ENCODE assay signal across 5 cellular contexts in the genomic region with DNA sequence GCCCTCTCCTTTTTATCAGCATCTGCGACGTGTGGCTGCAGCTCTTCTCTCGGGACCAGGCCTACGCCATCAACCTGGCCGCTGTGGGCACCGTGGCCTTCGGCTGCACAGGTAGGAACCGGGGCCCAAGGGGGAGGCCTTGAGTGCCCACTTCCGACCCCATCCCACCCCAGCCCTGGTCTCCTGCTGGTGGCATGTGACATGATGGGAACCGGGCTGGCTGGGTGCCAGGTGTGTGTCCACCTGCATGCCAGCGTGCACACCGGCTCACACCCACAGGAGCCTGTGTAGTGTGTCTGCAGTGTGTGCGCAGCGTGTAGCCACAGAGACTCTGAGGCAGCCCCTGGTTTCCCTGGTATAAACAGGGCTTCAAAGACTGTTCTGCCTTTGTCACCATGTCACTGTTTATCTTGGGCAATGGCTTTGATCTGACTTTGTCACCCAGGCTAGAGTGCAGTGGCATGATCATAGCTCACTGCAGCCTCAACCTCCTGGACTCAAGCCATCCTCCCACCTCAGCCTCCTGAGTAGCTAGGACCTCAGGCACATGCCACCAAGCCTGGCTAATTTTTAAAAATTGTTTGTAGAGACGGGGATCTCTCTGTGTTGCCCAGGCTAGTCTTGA. TPM values are rescaled to one million over a fixed set of nuclear protein-coding genes. Genes with fewer than 3 reads are reported as not detected.
A peak's percentile ranks its signal among the peaks of the same experiment; 100 is the strongest.
DNase-seq lines count a peak whose midpoint lies in the region; ATAC-seq and TF ChIP-seq lines count a peak whose summit lies in the region.
"Not testable (repeated sequence)": the region's sequence is repeated elsewhere in the genome, so short reads cannot be mapped to it uniquely, and the experiment has no call there.

No MANE protein-coding gene starts in this region.

- H3K4me1 Mint-ChIP-seq in central memory CD8-positive, alpha-beta T cell, result not testable (repeated sequence)

- H3K79me2 ChIP-seq in osteoblast (ENCODE audit: insufficient read depth, low read length), result not testable (repeated sequence)

- not testable (repeated sequence) for H3K27me3 Mint-ChIP-seq in central memory CD8-positive, alpha-beta T cell

- not testable (repeated sequence) for H3K9me3 Mint-ChIP-seq in central memory CD8-positive, alpha-beta T cell

- H3K27me3 ChIP-seq in Panc1 (ENCODE audit: control insufficient read depth, insufficient read depth, low read length); osteoblast (ENCODE audit: insufficient read depth, low read length): not testable (repeated sequence)

- peak overlapping the region; percentile 74 for H3K27ac Mint-ChIP-seq in central memory CD8-positive, alpha-beta T cell (ENCODE audit: low read depth)

- BruUV-seq in Panc1 (replicated peaks; lab: Mats Ljungman, UMichigan), result not testable (repeated sequence)

- TF ChIP-seq CTCF in Panc1 (IDR thresholded peaks at IDR 0.05); osteoblast (IDR thresholded peaks at IDR 0.05; ENCODE audit: extremely low read depth, low read depth, low read length): not testable (repeated sequence)

- H3K4me1 ChIP-seq in Panc1 (ENCODE audit: control insufficient read depth, insufficient read depth, low read length); osteoblast (ENCODE audit: insufficient read depth, low read length): not testable (repeated sequence)

- H3K9me3 ChIP-seq in Panc1 (ENCODE audit: control insufficient read depth, insufficient read depth, low read depth, low read length); osteoblast (ENCODE audit: low read depth, low read length): not testable (repeated sequence)

- POLR2A ChIA-PET in Panc1 (lab: Charles Lee), result not testable (repeated sequence)

- CTCF ChIA-PET in Panc1 (lab: Charles Lee), result not testable (repeated sequence)

- 0 out of 2 replicates have a peak, but pooled peaks have one; percentile 10 for ATAC-seq in Panc1
- ATAC-seq in central memory CD8-positive, alpha-beta T cell (replicated peaks; ENCODE audit: extremely low read depth, poor library complexity, severe bottlenecking), result not testable (repeated sequence)
- ATAC-seq in stimulated activated naive CD8-positive, alpha-beta T cell treated with anti-CD3 and anti-CD28 coated beads, Interleukin-15, Interleukin-2, amounts not matched to agents 100 U/mL and 50 U/mL, for 24 hours, result peak; percentile 23

- H3K4me3 Mint-ChIP-seq in central memory CD8-positive, alpha-beta T cell, result not testable (repeated sequence)

- not testable (repeated sequence) for H3K27ac ChIP-seq in Panc1 (ENCODE audit: low read length); osteoblast (ENCODE audit: low read depth, low read length)

- H4K20me1 ChIP-seq in osteoblast (ENCODE audit: insufficient read depth, low read length), result not testable (repeated sequence)

- H2AFZ ChIP-seq in osteoblast (ENCODE audit: low read length), result not testable (repeated sequence)

- H3K4me2 ChIP-seq in osteoblast (ENCODE audit: insufficient read depth, low read length), result not testable (repeated sequence)

- DNase-seq in COLO668 (lab: John Stamatoyannopoulos, UW; ENCODE audit: unreplicated experiment) (peak; percentile 20), osteoblast (ENCODE audit: insufficient read length, low spot score, missing footprints) (peak; percentile 41)
- not testable (repeated sequence) for DNase-seq in Panc1 (ENCODE audit: low read depth, low spot score); central memory CD8-positive, alpha-beta T cell (ENCODE audit: low spot score in 2 of 2); stimulated activated naive CD8-positive, alpha-beta T cell treated with anti-CD3 and anti-CD28 coated beads, Interleukin-15, Interleukin-2, amounts not matched to agents 100 U/mL and 50 U/mL, for 24 hours

- intact Hi-C loops in Panc1 (cut with micrococcal nuclease; ENCODE audit: unreplicated experiment), result not testable (repeated sequence)

- in situ Hi-C loops in Panc1 (cut with HindIII; ENCODE audit: low pct_unique_long_range_greater_than_20kb, low sequenced_read_pairs), result not testable (repeated sequence)

- H3K36me3 ChIP-seq in Panc1 (ENCODE audit: control insufficient read depth, insufficient read depth, low read length); osteoblast (ENCODE audit: insufficient read depth, low read length): not testable (repeated sequence)

- H3K36me3 Mint-ChIP-seq in central memory CD8-positive, alpha-beta T cell (ENCODE audit: insufficient read depth), result not testable (repeated sequence)

- H3K4me3 ChIP-seq in Panc1 (ENCODE audit: low read depth in 2 of 2, low read length in 2 of 2); osteoblast (ENCODE audit: insufficient read depth, low read length): not testable (repeated sequence)

RNA-seq across cellular contexts. Expression of gene SLC29A4, which starts 9.1 kb away (rescaled TPM):
- 38.9 TPM for total RNA-seq in Panc1 (2021; ENCODE audit: unreplicated experiment)
- polyA plus RNA-seq in Panc1 (2012; ENCODE audit: insufficient read length), result 83.6 TPM
- total RNA-seq in osteoblast, result 0.88 and 1.1 TPM in 2 replicates

Comparison
In these comparisons a context has a peak if more than half of its experiments do, and no peak if none do; other contexts are left out.
1. RNA of gene SLC29A4, which starts 9.1 kb away (total RNA-seq): 38.9 TPM in Panc1 (single experiment); 0.88 to 1.1 TPM in osteoblast; every median in the first group is over 10 times any median in the second.